In genomic region chr12:118376089-118377004, GRCh38 we compare ENCODE assay signal across 2 cellular contexts.
TF ChIP-seq lines count a peak whose summit lies in the region.

SUDS3 (plus strand) TSS chr12:118376555; CDS start chr12:118376692, 137 bp downstream.

TF ChIP-seq in A549, 52 proteins besides CTCF, POLR2A, EP300 and RAD21 (continued from another document and continues in another):
- no peak for TF ChIP-seq USF2 (IDR thresholded peaks at IDR 0.05)
- no peak for TF ChIP-seq RNF2 (IDR thresholded peaks at IDR 0.05; ENCODE audit: borderline replicate concordance, low read depth)
- 0 out of 2 replicates have a peak, but pooled peaks have one; percentile 27 for TF ChIP-seq FOXS1 (CRISPR knock-in tag; IDR thresholded peaks at IDR 0.05)
- no peak for TF ChIP-seq MAFK (IDR thresholded peaks at IDR 0.05; ENCODE audit: partially characterized antibody)
- no peak for TF ChIP-seq FOSL2 (IDR thresholded peaks at IDR 0.05)
- peak; percentile 22; the same call in 1 of the 2 replicates for TF ChIP-seq FOSL2 (CRISPR knock-in tag; IDR thresholded peaks at IDR 0.05)
- TF ChIP-seq MAX (IDR thresholded peaks at IDR 0.05), result peak; percentile 52; the same call in 1 of the 2 replicates
- peak; percentile 86; the same call in 1 of the 2 replicates for TF ChIP-seq HMGXB4 (CRISPR knock-in tag; IDR thresholded peaks at IDR 0.05; ENCODE audit: borderline replicate concordance)
- TF ChIP-seq JUNB (IDR thresholded peaks at IDR 0.05), result no peak
- no peak for TF ChIP-seq EHMT2 (IDR thresholded peaks at IDR 0.05; ENCODE audit: low read depth)
- peak; percentile 69 for TF ChIP-seq CHD2 (IDR thresholded peaks at IDR 0.05; ENCODE audit: low read length, partially characterized antibody)
- TF ChIP-seq EHF (CRISPR knock-in tag; IDR thresholded peaks at IDR 0.05), result peak; percentile 89
- TF ChIP-seq ZFP36 (IDR thresholded peaks at IDR 0.05; ENCODE audit: borderline replicate concordance, partially characterized antibody), result no peak
- 0 out of 2 replicates have a peak, but pooled peaks have one; percentile 53 for TF ChIP-seq ESRRA (IDR thresholded peaks at IDR 0.05; ENCODE audit: borderline replicate concordance, low read length)
- TF ChIP-seq KDM1A (IDR thresholded peaks at IDR 0.05; ENCODE audit: low read depth), result no peak
- 0 out of 2 replicates have a peak, but pooled peaks have one; percentile 26 for TF ChIP-seq ELK1 (IDR thresholded peaks at IDR 0.05; ENCODE audit: low read depth, low read length)
- TF ChIP-seq BHLHE40 (IDR thresholded peaks at IDR 0.05; ENCODE audit: low read depth, low read length), result no peak
- no peak for TF ChIP-seq REST (IDR thresholded peaks at IDR 0.05)
- no peak for TF ChIP-seq ZNF302 (CRISPR knock-in tag; IDR thresholded peaks at IDR 0.05)
- peak; percentile 38; the same call in 1 of the 2 replicates for TF ChIP-seq E2F6 (IDR thresholded peaks at IDR 0.05; ENCODE audit: borderline replicate concordance, low read depth)
- no peak for TF ChIP-seq ZC3H11A (IDR thresholded peaks at IDR 0.05)
- TF ChIP-seq MYC (IDR thresholded peaks at IDR 0.05; ENCODE audit: borderline replicate concordance, low read length), result peak; percentile 83; the same call in 1 of the 2 replicates
- no peak; the same call in 1 of the 2 replicates for TF ChIP-seq MAZ (IDR thresholded peaks at IDR 0.05; ENCODE audit: borderline replicate concordance, low read depth, low read length)
- TF ChIP-seq CBX8 (IDR thresholded peaks at IDR 0.05), result no peak
- peak; percentile 99 for TF ChIP-seq SMC3 (IDR thresholded peaks at IDR 0.05)
- 0 out of 2 replicates have a peak, but pooled peaks have one; percentile 66 for TF ChIP-seq HOXB5 (CRISPR knock-in tag; IDR thresholded peaks at IDR 0.05)

TF ChIP-seq in IMR-90, 13 proteins besides CTCF, POLR2A, EP300 and RAD21 (continued from another document):
- TF ChIP-seq BHLHE40 (IDR thresholded peaks at IDR 0.05; ENCODE audit: low read depth, low read length), result no peak
TF ChIP-seq in IMR-90: peak in this region for 3.
